ENCODE assay signal across 15 cellular contexts in genomic region chr1:21244986-21245687, GRCh38. TPM values are rescaled to one million over a fixed set of nuclear protein-coding genes. Genes with fewer than 3 reads are reported as not detected.
DNase-seq lines count a peak whose midpoint lies in the region; ATAC-seq, FAIRE-seq and TF ChIP-seq lines count a peak whose summit lies in the region.
"Had no signal": no experiment of that assay in that cellular context is flagged by ENCODE, and none has a peak within 500 bp of the region (broad histone marks: within the 10 kb centered on the region; RNA-seq: fewer than 3 reads in every experiment).

No MANE protein-coding gene starts in this region.

- H3K9me1 ChIP-seq in IMR-90 (ENCODE audit: insufficient read depth, low read length) = peaks cover 9% of the 10 kb centered on the region; the same call in 1 of the 2 replicates

- H2BK15ac ChIP-seq in IMR-90 (ENCODE audit: low read depth, low read length) = no peak overlapping the region
- H2BK15ac ChIP-seq in H1 (ENCODE audit: low read length) = no peak overlapping the region

- TF ChIP-seq POLR2A in IMR-90 (IDR thresholded peaks at IDR 0.05; ENCODE audit: low read depth, low read length) (no peak), H1 (IDR thresholded peaks at IDR 0.05; ENCODE audit: control extremely low read depth in 1 of 2, low read depth in 2 of 2, low read length in 2 of 2) (no peak)

- ATAC-seq in IMR-90 (ENCODE audit: low read depth) = 0 out of 2 replicates have a peak, but pooled peaks have one; percentile 27
- ATAC-seq: effector memory CD8-positive, alpha-beta T cell had no signal

- no peak overlapping the region for H4K91ac ChIP-seq in IMR-90 (ENCODE audit: insufficient read depth, low read depth, low read length)
- H4K91ac ChIP-seq in H1 (replicated peaks; ENCODE audit: insufficient read length, low read length) = no peak overlapping the region

- H3K27me3 Mint-ChIP-seq in osteocyte (ENCODE audit: unreplicated experiment) = no peaks in the 10 kb centered on the region
- H3K27me3 Mint-ChIP-seq: effector memory CD8-positive, alpha-beta T cell had no signal

- H3K56ac ChIP-seq in IMR-90 (ENCODE audit: extremely low read depth, insufficient read depth, low read length) = no peak overlapping the region
- no peak overlapping the region for H3K56ac ChIP-seq in H1 (replicated peaks; ENCODE audit: insufficient read length, low read depth, low read length)

- H3K23me2 ChIP-seq in H1 (ENCODE audit: low read depth, low read length) = no peaks in the 10 kb centered on the region

- no peak overlapping the region for H4K5ac ChIP-seq in IMR-90 (ENCODE audit: low read depth, low read length)
- H4K5ac ChIP-seq in H1 (ENCODE audit: insufficient read length, low read depth, low read length) = no peak overlapping the region

- FAIRE-seq in H1 (lab: Jason Lieb, UNC) = no peak

- H2BK20ac ChIP-seq in IMR-90 (ENCODE audit: low read depth, low read length) (0 out of 2 replicates have a peak overlapping the region, but pooled peaks have one; percentile 7), H1 (ENCODE audit: low read length) (no peak overlapping the region)

- H2AK5ac ChIP-seq in IMR-90 (ENCODE audit: low read depth, low read length) (no peak overlapping the region), H1 (ENCODE audit: low read depth, low read length) (no peak overlapping the region)

- TF ChIP-seq RAD21 in IMR-90 (IDR thresholded peaks at IDR 0.05; ENCODE audit: low read length) (no peak), H1 (IDR thresholded peaks at IDR 0.05 in 1 of 2, conservative IDR thresholded peaks at IDR 0.05 in 1 of 2; ENCODE audit: low read depth in 2 of 2, low read length in 2 of 2) (peak; percentile 46 to 55)

- H3K36me3 ChIP-seq in IMR-90 (ENCODE audit: control insufficient read depth, insufficient read depth, low read length) (peaks cover 67% of the 10 kb centered on the region), H1 (ENCODE audit: control insufficient read depth in 2 of 4, insufficient read depth in 4 of 4, low read length in 3 of 4) (peaks cover 0 to 5% (median 0%) of the 10 kb centered on the region in 4 experiments; a peak in 1 of 8 replicates)
- H3K36me3 ChIP-seq: ovary had no signal

- no peaks in the 10 kb centered on the region for H3K9me3 Mint-ChIP-seq in osteocyte (ENCODE audit: unreplicated experiment)
- H3K9me3 Mint-ChIP-seq: effector memory CD8-positive, alpha-beta T cell had no signal

- DNase-seq in activated CD8-positive, alpha-beta memory T cell treated with anti-CD3 and anti-CD28 coated beads, Interleukin-2, amount 50 U/mL, for 48 hours = peak; percentile 60
- no peak for DNase-seq in activated CD8-positive, alpha-beta memory T cell treated with anti-CD3 and anti-CD28 coated beads for 24 hours
- no peak for DNase-seq in IMR-90
- DNase-seq in H1 (ENCODE audit: low read depth in 1 of 2, low spot score in 2 of 2) = peak in 1 of 2 experiments; percentile 82
- DNase-seq in osteocyte (ENCODE audit: extremely low spot score, unreplicated experiment) = no peak
- DNase-seq in SKM-1 treated with dmso at 0.1 percent for 144 hours (lab: John Stamatoyannopoulos, UW; ENCODE audit: unreplicated experiment) = no peak
- DNase-seq in AG08395 (ENCODE audit: low spot score) = no peak
- DNase-seq in putamen (ENCODE audit: low spot score) = no peak
- DNase-seq: activated gamma-delta T cell treated with Interleukin-2 at 50 U/mL for 16 hours; effector memory CD8-positive, alpha-beta T cell; islet precursor cell; NCI-H1417 treated with DMSO at 0.1 percent for 48 hours; ovary; transverse colon had no signal

- no peak overlapping the region for H3K4me3 Mint-ChIP-seq in osteocyte (ENCODE audit: unreplicated experiment)
- H3K4me3 Mint-ChIP-seq: effector memory CD8-positive, alpha-beta T cell had no signal

- no peak overlapping the region for H2BK12ac ChIP-seq in H1 (ENCODE audit: low read depth, low read length)

- POLR2A ChIA-PET in IMR-90 (lab: Charles Lee; ENCODE audit: unreplicated experiment) = no interaction called here
- POLR2A ChIA-PET in H1 (lab: Charles Lee; ENCODE audit: partially characterized antibody) = interaction anchor here (0.6 to 1.2 kb wide), 3 partner anchors 13 to 17 kb away, joined by 3 to 4 read pairs (median 3); no protein-coding TSS in a partner anchor

- H3K79me1 ChIP-seq in IMR-90 (ENCODE audit: low read depth in 1 of 2, low read length in 2 of 2) (peaks cover 7 to 44% of the 10 kb centered on the region in 2 experiments; a peak in 3 of 4 replicates), H1 (ENCODE audit: low read depth, low read length) (no peaks in the 10 kb centered on the region)

- in situ Hi-C loops in IMR-90 (cut with MboI; ENCODE audit: low sequenced_read_pairs) = no loop called here

- no peak overlapping the region for H3K27ac Mint-ChIP-seq in osteocyte (ENCODE audit: unreplicated experiment)
- H3K27ac Mint-ChIP-seq: effector memory CD8-positive, alpha-beta T cell had no signal

- H3K27ac ChIP-seq in IMR-90 (ENCODE audit: insufficient read depth, low read length) = no peak overlapping the region
- no peak overlapping the region for H3K27ac ChIP-seq in H1 (ENCODE audit: low read depth, low read length)
- H3K27ac ChIP-seq: BLaER1, ovary, transverse colon had no signal

- 90% methylated on average over 2 of the region's 11 CpGs; no CpG with 5 or more reads in 1 of the 2 experiments for WGBS in IMR-90 (ENCODE audit: extremely low coverage in 2 of 2, insufficient read length in 1 of 2), 2 experiments
- 83% methylated on average over 11 of the region's 11 CpGs; no CpG with 5 or more reads in 1 of the 2 experiments for WGBS in H1 (ENCODE audit: extremely low coverage in 1 of 2, insufficient coverage in 1 of 2, insufficient read length in 1 of 2, insufficient replicate concordance in 2 of 2, low coverage in 1 of 2, low lambda C conversion rate in 2 of 2, missing lambda C conversion rate in 1 of 2), 2 experiments

- CTCF ChIA-PET in IMR-90 (lab: Yijun Ruan, JAX) = interaction anchor here (1.7 to 2.2 kb wide), 2 partner anchors 10 to 123 kb away, joined by 7 to 8 read pairs; no protein-coding TSS in a partner anchor
- CTCF ChIA-PET in H1 (lab: Charles Lee; ENCODE audit: partially characterized antibody) = interaction anchor here (0.5 to 13.8 kb wide), 43 partner anchors 8 to 660 kb away, joined by 3 to 199 read pairs (median 4); partner anchors contain the start of gene NBPF3

- no peak overlapping the region; the same call in 1 of the 2 replicates for H3K14ac ChIP-seq in IMR-90 (replicated peaks; ENCODE audit: low read depth, low read length)
- H3K14ac ChIP-seq in H1 (ENCODE audit: insufficient read length) = no peak overlapping the region

- peaks cover 42% of the 10 kb centered on the region for H3K36me3 Mint-ChIP-seq in osteocyte (ENCODE audit: unreplicated experiment)

- H3K23ac ChIP-seq in IMR-90 (ENCODE audit: low read depth, low read length) (no peak overlapping the region), H1 (ENCODE audit: insufficient read length) (no peak overlapping the region)

- H3K4me3 ChIP-seq in IMR-90 (ENCODE audit: insufficient read depth, low read depth, low read length) (no peak overlapping the region), H1 (ENCODE audit: extremely low read depth in 1 of 4, insufficient read depth in 2 of 4, low read depth in 3 of 4, low read length in 4 of 4) (no peak overlapping the region)
- H3K4me3 ChIP-seq: BLaER1, ovary, transverse colon had no signal

- H3K4me2 ChIP-seq in IMR-90 (ENCODE audit: low read depth, low read length) (no peak overlapping the region), H1 (ENCODE audit: insufficient read depth in 1 of 2, low read depth in 2 of 2, low read length in 2 of 2) (no peak overlapping the region)
- H3K4me2 ChIP-seq: BLaER1 had no signal

- H3K4me1 ChIP-seq in IMR-90 (ENCODE audit: control insufficient read depth, insufficient read depth, low read length) (peaks cover 5% of the 10 kb centered on the region; the same call in 1 of the 2 replicates), H1 (replicated peaks in 1 of 4; ENCODE audit: control insufficient read depth in 3 of 4, insufficient read depth in 4 of 4, low read length in 3 of 4) (peaks cover 0 to 2% (median 0%) of the 10 kb centered on the region in 4 experiments; a peak in 3 of 7 replicates)

- no peak overlapping the region for H3K18ac ChIP-seq in IMR-90 (ENCODE audit: low read depth, low read length)
- no peak overlapping the region for H3K18ac ChIP-seq in H1 (ENCODE audit: extremely low read depth, low read length)

- H2AK9ac ChIP-seq in IMR-90 (replicated peaks; ENCODE audit: low read depth, low read length, poor library complexity) = no peak overlapping the region

- H3K9me3 ChIP-seq in IMR-90 (ENCODE audit: control insufficient read depth, insufficient read depth, low read length) = no peaks in the 10 kb centered on the region
- no peaks in the 10 kb centered on the region for H3K9me3 ChIP-seq in H1 (ENCODE audit: insufficient read depth in 2 of 2, low read depth in 1 of 2, low read length in 1 of 2)
- H3K9me3 ChIP-seq: BLaER1, ovary, transverse colon had no signal

- intact Hi-C loops in IMR-90 (cut with micrococcal nuclease) = no loop called here

- TF ChIP-seq EP300 in H1 (IDR thresholded peaks at IDR 0.05; ENCODE audit: borderline replicate concordance in 1 of 2, low read depth in 2 of 2, low read length in 2 of 2) = no peak

- dilution Hi-C loops in IMR-90 (cut with HindIII; ENCODE audit: low sequenced_read_pairs, unreplicated experiment) = no loop called here

- H3K9ac ChIP-seq in IMR-90 (ENCODE audit: low read depth, low read length) (no peak overlapping the region), H1 (replicated peaks in 1 of 4; ENCODE audit: extremely low read depth in 1 of 4, low read depth in 3 of 4, low read length in 3 of 4) (no peak overlapping the region)
- H3K9ac ChIP-seq: BLaER1 had no signal

- H4K8ac ChIP-seq in IMR-90 (ENCODE audit: low read depth in 2 of 2, low read length in 2 of 2) (no peak overlapping the region), H1 (ENCODE audit: extremely low read depth, insufficient read depth, low read length) (no peak overlapping the region)

- peaks cover 15% of the 10 kb centered on the region for H3K4me1 Mint-ChIP-seq in osteocyte (ENCODE audit: unreplicated experiment)

- H4K20me1 ChIP-seq in IMR-90 (ENCODE audit: insufficient read depth, low read length) (peaks cover 3% of the 10 kb centered on the region; the same call in 1 of the 2 replicates), H1 (replicated peaks in 1 of 2; ENCODE audit: control insufficient read depth in 1 of 2, insufficient read depth in 2 of 2, low read length in 2 of 2) (peaks cover 0 to 2% of the 10 kb centered on the region in 2 experiments)
- H4K20me1 ChIP-seq: BLaER1 had no signal

- peak overlapping the region; percentile 5 for H2AFZ ChIP-seq in IMR-90 (replicated peaks; ENCODE audit: low read length, poor library complexity)
- no peak overlapping the region for H2AFZ ChIP-seq in H1 (ENCODE audit: low read length)

- H2BK5ac ChIP-seq in IMR-90 (ENCODE audit: low read depth, low read length, poor library complexity, severe bottlenecking) (no peak overlapping the region), H1 (ENCODE audit: low read depth, low read length) (no peak overlapping the region)

- H3K27me3 ChIP-seq in IMR-90 (ENCODE audit: control insufficient read depth, insufficient read depth, low read length) (no peaks in the 10 kb centered on the region), H1 (replicated peaks in 1 of 4; ENCODE audit: control insufficient read depth in 3 of 4, extremely low read depth in 1 of 4, insufficient read depth in 3 of 4, low read length in 3 of 4) (no peaks in the 10 kb centered on the region)
- H3K27me3 ChIP-seq: BLaER1, ovary, transverse colon had no signal

- no TSS peak for BruUV-seq in IMR-90 (replicated peaks; lab: Mats Ljungman, UMichigan)

- TF ChIP-seq CTCF in IMR-90 (conservative IDR thresholded peaks at IDR 0.05; ENCODE audit: low read depth, low read length) = peak; percentile 25; the same call in 1 of the 2 replicates
- peak; percentile 84 to 88 (median 87) for TF ChIP-seq CTCF in H1 (IDR thresholded peaks at IDR 0.05; ENCODE audit: control extremely low read depth in 1 of 3, insufficient read depth in 1 of 3, low read depth in 1 of 3, low read length in 3 of 3)
- TF ChIP-seq CTCF in osteocyte (IDR thresholded peaks at IDR 0.05) = peak; percentile 46

- no peaks in the 10 kb centered on the region for H3K79me2 ChIP-seq in H1 (ENCODE audit: control insufficient read depth in 1 of 2, insufficient read depth in 2 of 2, low read length in 2 of 2)

- H2BK120ac ChIP-seq in IMR-90 (ENCODE audit: low read depth, low read length) = no peak overlapping the region
- H2BK120ac ChIP-seq in H1 (replicated peaks; ENCODE audit: low read depth, low read length) = no peak overlapping the region

- H3K4ac ChIP-seq in IMR-90 (ENCODE audit: low read depth, low read length) = no peak overlapping the region
- H3K4ac ChIP-seq in H1 (replicated peaks; ENCODE audit: insufficient read length, low read depth, low read length) = no peak overlapping the region

RNA-seq across cellular contexts. Expression of gene ECE1, which starts 45.1 kb away (rescaled TPM):
- 60.0 and 61.8 TPM in 2 replicates for total RNA-seq in IMR-90 (2012; rRNA removed)
- 124 and 133 TPM in 2 replicates for polyA plus RNA-seq in IMR-90 (2012; rRNA removed)
- 90.4 and 122 TPM in 2 replicates for polyA plus RNA-seq in IMR-90 (2012; cell fraction: cytosol; rRNA removed)
- polyA plus RNA-seq in IMR-90 (2012; cell fraction: nucleus; rRNA removed; ENCODE audit: low replicate concordance) = 71.7 and 82.4 TPM in 2 replicates
- total RNA-seq in H1 (2021; fragmentation: NEBNext Ultra II Directional; extraction: Animal tissue kit (Norgen Biotek cat#: 25700)) = 36.8 and 37.1 TPM in 2 replicates
- polyA plus RNA-seq in H1 (2011; rRNA removed) = 21.4 and 26.7 TPM in 2 replicates
- 15.9 TPM for polyA plus RNA-seq in H1 (2011; cell fraction: cytosol; rRNA removed)
- 24.2 TPM for polyA plus RNA-seq in H1 (2011; cell fraction: nucleus; rRNA removed)
- 23.4 to 31.1 TPM (median 26.4 TPM) in 4 replicates for polyA plus RNA-seq in H1 (2012, experiment 1 of 2)
- 17.3 TPM for polyA plus RNA-seq in H1 (2012, experiment 2 of 2)
- polyA plus RNA-seq in H1 (2013, experiment 1 of 2) = 44.8 TPM
- polyA plus RNA-seq in H1 (2013, experiment 2 of 2) = 44.6 TPM
- 23.9 and 27.9 TPM in 2 replicates for polyA minus RNA-seq in H1 (2011; rRNA and poly(A)+ RNA removed)
- polyA minus RNA-seq in H1 (2011; cell fraction: cytosol; rRNA and poly(A)+ RNA removed) = 13.4 TPM
- 12.3 TPM for polyA minus RNA-seq in H1 (2011; cell fraction: nucleus; rRNA and poly(A)+ RNA removed)
- 217 and 236 TPM in 2 replicates for total RNA-seq in osteocyte

Comparison
In these comparisons a context has a peak if more than half of its experiments do, and no peak if none do; other contexts are left out.
1. CTCF ChIP-seq: peak in every context shown above with its lines; median percentile 87 in H1; 46 in osteocyte; 25 in IMR-90.